In genomic region chr3:172138792-172139507, GRCh38 we compare ENCODE assay signal across 8 cellular contexts.
DNase-seq lines count a peak whose midpoint lies in the region; ATAC-seq and TF ChIP-seq lines count a peak whose summit lies in the region.

No MANE protein-coding gene starts in this region.

- H3K4me1 Mint-ChIP-seq in activated T-helper 2 cell treated with anti-CD3 and anti-CD28 coated beads, Interferon-gamma antibody, Interleukin-2, Interleukin-4, amounts not matched to agents 10 μg/mL and 5 μg/mL and 100 μg/mL, durations not matched to agents 14 hours and 24 hours and 36 hours (ENCODE audit: low read depth), result peaks cover 62% of the 10 kb centered on the region

- no peaks in the 10 kb centered on the region for H3K9me3 Mint-ChIP-seq in activated T-helper 2 cell treated with anti-CD3 and anti-CD28 coated beads, Interferon-gamma antibody, Interleukin-2, Interleukin-4, amounts not matched to agents 10 μg/mL and 5 μg/mL and 100 μg/mL, durations not matched to agents 14 hours and 24 hours and 36 hours

- H3K4me3 Mint-ChIP-seq in activated T-helper 2 cell treated with anti-CD3 and anti-CD28 coated beads, Interferon-gamma antibody, Interleukin-2, Interleukin-4, amounts not matched to agents 10 μg/mL and 5 μg/mL and 100 μg/mL, durations not matched to agents 14 hours and 24 hours and 36 hours (ENCODE audit: low read depth), result no peak overlapping the region

- peak; percentile 15 for DNase-seq in COLO668 (lab: John Stamatoyannopoulos, UW; ENCODE audit: unreplicated experiment)
- no peak for DNase-seq in activated T-helper 2 cell treated with anti-CD3 and anti-CD28 coated beads, Interferon-gamma antibody, Interleukin-2, Interleukin-4, amounts not matched to agents 10 μg/mL and 5 μg/mL and 100 μg/mL, durations not matched to agents 14 hours and 24 hours and 36 hours (ENCODE audit: low spot score)
- no peak for DNase-seq in left ventricle myocardium superior
- no peak for DNase-seq in central memory CD4-positive, alpha-beta T cell
- no peak for DNase-seq in MG63

- peak overlapping the region; percentile 21 for H3K4me2 ChIP-seq in skeletal muscle satellite cell (ENCODE audit: low read length)

- peak overlapping the region; percentile 91 for H3K27ac Mint-ChIP-seq in activated T-helper 2 cell treated with anti-CD3 and anti-CD28 coated beads, Interferon-gamma antibody, Interleukin-2, Interleukin-4, amounts not matched to agents 10 μg/mL and 5 μg/mL and 100 μg/mL, durations not matched to agents 14 hours and 24 hours and 36 hours

- no peaks in the 10 kb centered on the region for H3K27me3 Mint-ChIP-seq in activated T-helper 2 cell treated with anti-CD3 and anti-CD28 coated beads, Interferon-gamma antibody, Interleukin-2, Interleukin-4, amounts not matched to agents 10 μg/mL and 5 μg/mL and 100 μg/mL, durations not matched to agents 14 hours and 24 hours and 36 hours (ENCODE audit: low read depth)

- no peaks in the 10 kb centered on the region for H3K27me3 ChIP-seq in skeletal muscle satellite cell (ENCODE audit: control insufficient read depth, insufficient read depth, low read length)
- H3K27me3 ChIP-seq in MG63, result no peaks in the 10 kb centered on the region

- intact Hi-C loops in activated T-helper 2 cell treated with anti-CD3 and anti-CD28 coated beads, Interferon-gamma antibody, Interleukin-2, Interleukin-4, amounts not matched to agents 10 μg/mL and 5 μg/mL and 100 μg/mL, durations not matched to agents 14 hours and 24 hours and 36 hours (cut with micrococcal nuclease), result loop anchor here (1.0 to 10.0 kb wide), 4 partner anchors 14 to 456 kb away; no protein-coding TSS in a partner anchor
- intact Hi-C loops in left ventricle myocardium superior (cut with micrococcal nuclease), result no loop called here

- peaks cover 18% of the 10 kb centered on the region for H3K36me3 ChIP-seq in skeletal muscle satellite cell (ENCODE audit: insufficient read depth, low read length)
- peaks cover 70% of the 10 kb centered on the region for H3K36me3 ChIP-seq in MG63

- H3K4me3 ChIP-seq in skeletal muscle satellite cell (ENCODE audit: low read length) (no peak overlapping the region), MG63 (no peak overlapping the region)

- ATAC-seq in GM19463 (IDR thresholded peaks at IDR 0.05; ENCODE audit: unreplicated experiment) (peak; percentile 51), left ventricle myocardium superior (peak; percentile 55)

- H3K36me3 Mint-ChIP-seq in activated T-helper 2 cell treated with anti-CD3 and anti-CD28 coated beads, Interferon-gamma antibody, Interleukin-2, Interleukin-4, amounts not matched to agents 10 μg/mL and 5 μg/mL and 100 μg/mL, durations not matched to agents 14 hours and 24 hours and 36 hours (ENCODE audit: low read depth), result peaks cover 13% of the 10 kb centered on the region

- H3K9me3 ChIP-seq in skeletal muscle satellite cell (replicated peaks; ENCODE audit: low read length) (peaks cover 4% of the 10 kb centered on the region), MG63 (peaks cover 6% of the 10 kb centered on the region)

- peak overlapping the region; percentile 24 for H3K9ac ChIP-seq in skeletal muscle satellite cell (ENCODE audit: low read depth, low read length)

- peak; percentile 16; the same call in 1 of the 2 replicates for TF ChIP-seq EP300 in Ishikawa (IDR thresholded peaks at IDR 0.05; ENCODE audit: borderline replicate concordance)

- no peak for TF ChIP-seq RAD21 in Ishikawa (IDR thresholded peaks at IDR 0.05; ENCODE audit: low read depth)

- H3K4me1 ChIP-seq in skeletal muscle satellite cell (ENCODE audit: control insufficient read depth, insufficient read depth, low read length), result peaks cover 80% of the 10 kb centered on the region

TF ChIP-seq in Ishikawa, 13 proteins besides CTCF, POLR2A, EP300 and RAD21:
- no peak for TF ChIP-seq TEAD4 (IDR thresholded peaks at IDR 0.05)
- TF ChIP-seq NFIC (IDR thresholded peaks at IDR 0.05), result no peak
- no peak for TF ChIP-seq CREB1 (IDR thresholded peaks at IDR 0.05; ENCODE audit: low read depth)
- no peak for TF ChIP-seq TAF1 (IDR thresholded peaks at IDR 0.05; ENCODE audit: low read depth)
- no peak for TF ChIP-seq YY1 (IDR thresholded peaks at IDR 0.05; ENCODE audit: low read depth)
- peak; percentile 31; the same call in 1 of the 2 replicates for TF ChIP-seq CEBPB (IDR thresholded peaks at IDR 0.05)
- TF ChIP-seq FOXM1 (IDR thresholded peaks at IDR 0.05; ENCODE audit: borderline replicate concordance, low read depth), result no peak
- TF ChIP-seq, protein P1, sequence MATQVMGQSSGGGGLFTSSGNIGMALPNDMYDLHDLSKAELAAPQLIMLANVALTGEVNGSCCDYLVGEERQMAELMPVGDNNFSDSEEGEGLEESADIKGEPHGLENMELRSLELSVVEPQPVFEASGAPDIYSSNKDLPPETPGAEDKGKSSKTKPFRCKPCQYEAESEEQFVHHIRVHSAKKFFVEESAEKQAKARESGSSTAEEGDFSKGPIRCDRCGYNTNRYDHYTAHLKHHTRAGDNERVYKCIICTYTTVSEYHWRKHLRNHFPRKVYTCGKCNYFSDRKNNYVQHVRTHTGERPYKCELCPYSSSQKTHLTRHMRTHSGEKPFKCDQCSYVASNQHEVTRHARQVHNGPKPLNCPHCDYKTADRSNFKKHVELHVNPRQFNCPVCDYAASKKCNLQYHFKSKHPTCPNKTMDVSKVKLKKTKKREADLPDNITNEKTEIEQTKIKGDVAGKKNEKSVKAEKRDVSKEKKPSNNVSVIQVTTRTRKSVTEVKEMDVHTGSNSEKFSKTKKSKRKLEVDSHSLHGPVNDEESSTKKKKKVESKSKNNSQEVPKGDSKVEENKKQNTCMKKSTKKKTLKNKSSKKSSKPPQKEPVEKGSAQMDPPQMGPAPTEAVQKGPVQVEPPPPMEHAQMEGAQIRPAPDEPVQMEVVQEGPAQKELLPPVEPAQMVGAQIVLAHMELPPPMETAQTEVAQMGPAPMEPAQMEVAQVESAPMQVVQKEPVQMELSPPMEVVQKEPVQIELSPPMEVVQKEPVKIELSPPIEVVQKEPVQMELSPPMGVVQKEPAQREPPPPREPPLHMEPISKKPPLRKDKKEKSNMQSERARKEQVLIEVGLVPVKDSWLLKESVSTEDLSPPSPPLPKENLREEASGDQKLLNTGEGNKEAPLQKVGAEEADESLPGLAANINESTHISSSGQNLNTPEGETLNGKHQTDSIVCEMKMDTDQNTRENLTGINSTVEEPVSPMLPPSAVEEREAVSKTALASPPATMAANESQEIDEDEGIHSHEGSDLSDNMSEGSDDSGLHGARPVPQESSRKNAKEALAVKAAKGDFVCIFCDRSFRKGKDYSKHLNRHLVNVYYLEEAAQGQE (IDR thresholded peaks at IDR 0.05; ENCODE audit: low read depth), result no peak
- no peak for TF ChIP-seq ZBTB7A (IDR thresholded peaks at IDR 0.05; ENCODE audit: low read depth)
- TF ChIP-seq MAX (IDR thresholded peaks at IDR 0.05), result peak; percentile 31; the same call in 1 of the 2 replicates
- TF ChIP-seq, protein P2, sequence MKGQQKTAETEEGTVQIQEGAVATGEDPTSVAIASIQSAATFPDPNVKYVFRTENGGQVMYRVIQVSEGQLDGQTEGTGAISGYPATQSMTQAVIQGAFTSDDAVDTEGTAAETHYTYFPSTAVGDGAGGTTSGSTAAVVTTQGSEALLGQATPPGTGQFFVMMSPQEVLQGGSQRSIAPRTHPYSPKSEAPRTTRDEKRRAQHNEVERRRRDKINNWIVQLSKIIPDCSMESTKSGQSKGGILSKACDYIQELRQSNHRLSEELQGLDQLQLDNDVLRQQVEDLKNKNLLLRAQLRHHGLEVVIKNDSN (IDR thresholded peaks at IDR 0.05), result no peak
- no peak for TF ChIP-seq TCF12 (IDR thresholded peaks at IDR 0.05; ENCODE audit: low read depth)
